In the genomic region with DNA sequence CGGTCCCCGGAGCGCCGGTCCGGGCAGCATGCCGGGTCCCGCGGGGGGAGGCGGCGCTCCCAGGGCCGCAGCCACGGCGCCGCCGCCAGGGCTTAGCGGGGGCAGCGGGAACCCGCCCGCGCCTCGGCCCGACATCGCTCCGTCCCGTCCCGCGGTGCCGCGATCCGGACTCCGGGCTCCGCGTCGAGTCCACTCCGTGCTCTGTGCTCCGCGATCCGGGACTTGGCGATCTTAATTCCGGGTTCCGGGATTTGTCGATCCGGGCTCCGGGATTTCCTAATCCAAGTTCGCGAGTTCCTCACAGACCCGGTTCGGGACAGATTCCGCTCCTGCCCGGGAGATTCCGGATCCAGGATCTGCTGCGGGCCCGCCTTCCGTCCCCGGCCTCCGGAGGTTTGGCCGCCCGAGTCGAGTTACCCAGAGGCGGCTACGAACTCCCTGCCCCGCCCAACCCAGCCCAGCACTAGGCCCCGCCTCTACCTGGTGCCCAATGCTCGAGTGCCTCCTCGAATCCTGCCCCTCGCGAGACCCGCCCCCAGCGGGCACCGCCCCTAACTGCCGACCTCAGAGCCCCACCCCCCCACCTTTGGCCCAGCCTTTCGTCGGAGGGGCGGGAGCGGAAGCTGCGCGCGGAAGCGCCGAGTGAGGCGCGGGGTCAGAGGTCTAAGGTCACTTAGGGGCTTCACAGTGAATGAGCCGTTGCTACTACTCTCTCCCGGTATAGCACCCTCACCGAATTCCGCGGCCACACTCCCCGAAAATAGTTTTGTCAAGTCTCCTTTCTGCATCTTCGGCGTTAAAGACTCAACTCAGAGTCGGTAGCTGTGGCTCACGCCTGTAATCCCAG, we compare ENCODE assay signal across 1 cellular context.
TF ChIP-seq lines count a peak whose summit lies in the region.

A gene (minus strand): TSS at position 146 of the 847 bp plus-strand sequence. CDS start 11 bp downstream, at position 135.

TF ChIP-seq in HEK293, 187 proteins besides CTCF, POLR2A, EP300 and RAD21 (continued from another document and continues in another):
- TF ChIP-seq, protein P1, sequence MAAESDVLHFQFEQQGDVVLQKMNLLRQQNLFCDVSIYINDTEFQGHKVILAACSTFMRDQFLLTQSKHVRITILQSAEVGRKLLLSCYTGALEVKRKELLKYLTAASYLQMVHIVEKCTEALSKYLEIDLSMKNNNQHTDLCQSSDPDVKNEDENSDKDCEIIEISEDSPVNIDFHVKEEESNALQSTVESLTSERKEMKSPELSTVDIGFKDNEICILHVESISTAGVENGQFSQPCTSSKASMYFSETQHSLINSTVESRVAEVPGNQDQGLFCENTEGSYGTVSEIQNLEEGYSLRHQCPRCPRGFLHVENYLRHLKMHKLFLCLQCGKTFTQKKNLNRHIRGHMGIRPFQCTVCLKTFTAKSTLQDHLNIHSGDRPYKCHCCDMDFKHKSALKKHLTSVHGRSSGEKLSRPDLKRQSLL (tag by site-specific recombination; IDR thresholded peaks at IDR 0.05), result peak; percentile 92; the same call in 1 of the 2 replicates
- TF ChIP-seq, protein P2, sequence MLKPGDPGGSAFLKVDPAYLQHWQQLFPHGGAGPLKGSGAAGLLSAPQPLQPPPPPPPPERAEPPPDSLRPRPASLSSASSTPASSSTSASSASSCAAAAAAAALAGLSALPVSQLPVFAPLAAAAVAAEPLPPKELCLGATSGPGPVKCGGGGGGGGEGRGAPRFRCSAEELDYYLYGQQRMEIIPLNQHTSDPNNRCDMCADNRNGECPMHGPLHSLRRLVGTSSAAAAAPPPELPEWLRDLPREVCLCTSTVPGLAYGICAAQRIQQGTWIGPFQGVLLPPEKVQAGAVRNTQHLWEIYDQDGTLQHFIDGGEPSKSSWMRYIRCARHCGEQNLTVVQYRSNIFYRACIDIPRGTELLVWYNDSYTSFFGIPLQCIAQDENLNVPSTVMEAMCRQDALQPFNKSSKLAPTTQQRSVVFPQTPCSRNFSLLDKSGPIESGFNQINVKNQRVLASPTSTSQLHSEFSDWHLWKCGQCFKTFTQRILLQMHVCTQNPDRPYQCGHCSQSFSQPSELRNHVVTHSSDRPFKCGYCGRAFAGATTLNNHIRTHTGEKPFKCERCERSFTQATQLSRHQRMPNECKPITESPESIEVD (tag by site-specific recombination; IDR thresholded peaks at IDR 0.05), result peak; percentile 60; the same call in 1 of the 2 replicates
- no peak for TF ChIP-seq ZNF530 (tag by site-specific recombination; IDR thresholded peaks at IDR 0.05; ENCODE audit: low read depth)
- peak; percentile 97 for TF ChIP-seq ZNF785 (tag by site-specific recombination; IDR thresholded peaks at IDR 0.05)
- TF ChIP-seq HOXA7 (CRISPR knock-in tag; IDR thresholded peaks at IDR 0.05; ENCODE audit: borderline replicate concordance), result no peak
- TF ChIP-seq, protein P3, sequence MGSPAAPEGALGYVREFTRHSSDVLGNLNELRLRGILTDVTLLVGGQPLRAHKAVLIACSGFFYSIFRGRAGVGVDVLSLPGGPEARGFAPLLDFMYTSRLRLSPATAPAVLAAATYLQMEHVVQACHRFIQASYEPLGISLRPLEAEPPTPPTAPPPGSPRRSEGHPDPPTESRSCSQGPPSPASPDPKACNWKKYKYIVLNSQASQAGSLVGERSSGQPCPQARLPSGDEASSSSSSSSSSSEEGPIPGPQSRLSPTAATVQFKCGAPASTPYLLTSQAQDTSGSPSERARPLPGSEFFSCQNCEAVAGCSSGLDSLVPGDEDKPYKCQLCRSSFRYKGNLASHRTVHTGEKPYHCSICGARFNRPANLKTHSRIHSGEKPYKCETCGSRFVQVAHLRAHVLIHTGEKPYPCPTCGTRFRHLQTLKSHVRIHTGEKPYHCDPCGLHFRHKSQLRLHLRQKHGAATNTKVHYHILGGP (tag by site-specific recombination; IDR thresholded peaks at IDR 0.05), result no peak
- no peak; the same call in 1 of the 2 replicates for TF ChIP-seq ZNF211 (tag by site-specific recombination; IDR thresholded peaks at IDR 0.05; ENCODE audit: low read depth)
- peak; percentile 99 for TF ChIP-seq KLF10 (tag by site-specific recombination; IDR thresholded peaks at IDR 0.05)
- TF ChIP-seq, protein P4, sequence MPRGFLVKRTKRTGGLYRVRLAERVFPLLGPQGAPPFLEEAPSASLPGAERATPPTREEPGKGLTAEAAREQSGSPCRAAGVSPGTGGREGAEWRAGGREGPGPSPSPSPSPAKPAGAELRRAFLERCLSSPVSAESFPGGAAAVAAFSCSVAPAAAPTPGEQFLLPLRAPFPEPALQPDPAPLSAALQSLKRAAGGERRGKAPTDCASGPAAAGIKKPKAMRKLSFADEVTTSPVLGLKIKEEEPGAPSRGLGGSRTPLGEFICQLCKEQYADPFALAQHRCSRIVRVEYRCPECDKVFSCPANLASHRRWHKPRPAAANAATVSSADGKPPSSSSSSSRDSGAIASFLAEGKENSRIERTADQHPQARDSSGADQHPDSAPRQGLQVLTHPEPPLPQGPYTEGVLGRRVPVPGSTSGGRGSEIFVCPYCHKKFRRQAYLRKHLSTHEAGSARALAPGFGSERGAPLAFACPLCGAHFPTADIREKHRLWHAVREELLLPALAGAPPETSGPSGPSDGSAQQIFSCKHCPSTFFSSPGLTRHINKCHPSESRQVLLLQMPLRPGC (tag by site-specific recombination; IDR thresholded peaks at IDR 0.05), result peak; percentile 94
- TF ChIP-seq PRDM1 (tag by site-specific recombination; IDR thresholded peaks at IDR 0.05), result peak; percentile 74
- no peak for TF ChIP-seq SETDB1 (IDR thresholded peaks at IDR 0.05; ENCODE audit: insufficient read length, low read length)
- peak; percentile 80 for TF ChIP-seq ZNF510 (tag by site-specific recombination; IDR thresholded peaks at IDR 0.05; ENCODE audit: insufficient replicate concordance)
- TF ChIP-seq GFI1B (tag by site-specific recombination; IDR thresholded peaks at IDR 0.05), result peak; percentile 79; the same call in 1 of the 2 replicates
- peak; percentile 98 for TF ChIP-seq KLF16 (tag by site-specific recombination; IDR thresholded peaks at IDR 0.05)
- no peak for TF ChIP-seq ZNF155 (tag by site-specific recombination; IDR thresholded peaks at IDR 0.05)
- TF ChIP-seq ZNF366 (tag by site-specific recombination; conservative IDR thresholded peaks at IDR 0.05), result peak; percentile 32; the same call in 1 of the 2 replicates
- 0 out of 2 replicates have a peak, but pooled peaks have one; percentile 45 for TF ChIP-seq ZNF792 (tag by site-specific recombination; IDR thresholded peaks at IDR 0.05)
- no peak for TF ChIP-seq ZNF544 (tag by site-specific recombination; IDR thresholded peaks at IDR 0.05)
- peak; percentile 91 for TF ChIP-seq ZBTB7A (tag by site-specific recombination; IDR thresholded peaks at IDR 0.05; ENCODE audit: low read depth)
- TF ChIP-seq ZNF416 (tag by site-specific recombination; IDR thresholded peaks at IDR 0.05), result no peak
- TF ChIP-seq ZNF112 (tag by site-specific recombination; IDR thresholded peaks at IDR 0.05), result no peak
- TF ChIP-seq ZNF837 (tag by site-specific recombination; IDR thresholded peaks at IDR 0.05), result no peak
- TF ChIP-seq GLI4 (tag by site-specific recombination; IDR thresholded peaks at IDR 0.05), result peak; percentile 97
- TF ChIP-seq KLF1 (tag by site-specific recombination; IDR thresholded peaks at IDR 0.05), result peak; percentile 78
- peak; percentile 64; the same call in 1 of the 2 replicates for TF ChIP-seq MYNN (tag by site-specific recombination; IDR thresholded peaks at IDR 0.05; ENCODE audit: borderline replicate concordance)
- peak; percentile 97 for TF ChIP-seq ZNF335 (tag by site-specific recombination; conservative IDR thresholded peaks at IDR 0.05)
- TF ChIP-seq ZNF626 (tag by site-specific recombination; IDR thresholded peaks at IDR 0.05), result no peak
- no peak for TF ChIP-seq ZNF140 (tag by site-specific recombination; IDR thresholded peaks at IDR 0.05)
- peak; percentile 81 for TF ChIP-seq ZNF677 (tag by site-specific recombination; IDR thresholded peaks at IDR 0.05)
- TF ChIP-seq ZFHX2 (tag by site-specific recombination; conservative IDR thresholded peaks at IDR 0.05), result peak; percentile 84
- TF ChIP-seq ZIC2 (tag by site-specific recombination; IDR thresholded peaks at IDR 0.05), result peak; percentile 8; the same call in 1 of the 2 replicates
- no peak for TF ChIP-seq ZNF426 (tag by site-specific recombination; IDR thresholded peaks at IDR 0.05)
- TF ChIP-seq, protein P5, sequence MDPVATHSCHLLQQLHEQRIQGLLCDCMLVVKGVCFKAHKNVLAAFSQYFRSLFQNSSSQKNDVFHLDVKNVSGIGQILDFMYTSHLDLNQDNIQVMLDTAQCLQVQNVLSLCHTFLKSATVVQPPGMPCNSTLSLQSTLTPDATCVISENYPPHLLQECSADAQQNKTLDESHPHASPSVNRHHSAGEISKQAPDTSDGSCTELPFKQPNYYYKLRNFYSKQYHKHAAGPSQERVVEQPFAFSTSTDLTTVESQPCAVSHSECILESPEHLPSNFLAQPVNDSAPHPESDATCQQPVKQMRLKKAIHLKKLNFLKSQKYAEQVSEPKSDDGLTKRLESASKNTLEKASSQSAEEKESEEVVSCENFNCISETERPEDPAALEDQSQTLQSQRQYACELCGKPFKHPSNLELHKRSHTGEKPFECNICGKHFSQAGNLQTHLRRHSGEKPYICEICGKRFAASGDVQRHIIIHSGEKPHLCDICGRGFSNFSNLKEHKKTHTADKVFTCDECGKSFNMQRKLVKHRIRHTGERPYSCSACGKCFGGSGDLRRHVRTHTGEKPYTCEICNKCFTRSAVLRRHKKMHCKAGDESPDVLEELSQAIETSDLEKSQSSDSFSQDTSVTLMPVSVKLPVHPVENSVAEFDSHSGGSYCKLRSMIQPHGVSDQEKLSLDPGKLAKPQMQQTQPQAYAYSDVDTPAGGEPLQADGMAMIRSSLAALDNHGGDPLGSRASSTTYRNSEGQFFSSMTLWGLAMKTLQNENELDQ (tag by site-specific recombination; IDR thresholded peaks at IDR 0.05; ENCODE audit: low read depth), result peak; percentile 75
- TF ChIP-seq, protein P6, sequence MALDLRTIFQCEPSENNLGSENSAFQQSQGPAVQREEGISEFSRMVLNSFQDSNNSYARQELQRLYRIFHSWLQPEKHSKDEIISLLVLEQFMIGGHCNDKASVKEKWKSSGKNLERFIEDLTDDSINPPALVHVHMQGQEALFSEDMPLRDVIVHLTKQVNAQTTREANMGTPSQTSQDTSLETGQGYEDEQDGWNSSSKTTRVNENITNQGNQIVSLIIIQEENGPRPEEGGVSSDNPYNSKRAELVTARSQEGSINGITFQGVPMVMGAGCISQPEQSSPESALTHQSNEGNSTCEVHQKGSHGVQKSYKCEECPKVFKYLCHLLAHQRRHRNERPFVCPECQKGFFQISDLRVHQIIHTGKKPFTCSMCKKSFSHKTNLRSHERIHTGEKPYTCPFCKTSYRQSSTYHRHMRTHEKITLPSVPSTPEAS (tag by site-specific recombination; IDR thresholded peaks at IDR 0.05), result peak; percentile 65
- 0 out of 2 replicates have a peak, but pooled peaks have one; percentile 55 for TF ChIP-seq ZNF548 (tag by site-specific recombination; IDR thresholded peaks at IDR 0.05)
- TF ChIP-seq ZNF529 (tag by site-specific recombination; IDR thresholded peaks at IDR 0.05; ENCODE audit: insufficient replicate concordance), result no peak
- no peak for TF ChIP-seq SCRT2 (tag by site-specific recombination; IDR thresholded peaks at IDR 0.05)
- peak; percentile 34; the same call in 1 of the 2 replicates for TF ChIP-seq FEZF1 (tag by site-specific recombination; IDR thresholded peaks at IDR 0.05)
- peak; percentile 85 for TF ChIP-seq ZBTB21 (tag by site-specific recombination; IDR thresholded peaks at IDR 0.05)
- peak; percentile 30 for TF ChIP-seq ZNF654 (tag by site-specific recombination; IDR thresholded peaks at IDR 0.05; ENCODE audit: low read depth)
- TF ChIP-seq, protein P7, sequence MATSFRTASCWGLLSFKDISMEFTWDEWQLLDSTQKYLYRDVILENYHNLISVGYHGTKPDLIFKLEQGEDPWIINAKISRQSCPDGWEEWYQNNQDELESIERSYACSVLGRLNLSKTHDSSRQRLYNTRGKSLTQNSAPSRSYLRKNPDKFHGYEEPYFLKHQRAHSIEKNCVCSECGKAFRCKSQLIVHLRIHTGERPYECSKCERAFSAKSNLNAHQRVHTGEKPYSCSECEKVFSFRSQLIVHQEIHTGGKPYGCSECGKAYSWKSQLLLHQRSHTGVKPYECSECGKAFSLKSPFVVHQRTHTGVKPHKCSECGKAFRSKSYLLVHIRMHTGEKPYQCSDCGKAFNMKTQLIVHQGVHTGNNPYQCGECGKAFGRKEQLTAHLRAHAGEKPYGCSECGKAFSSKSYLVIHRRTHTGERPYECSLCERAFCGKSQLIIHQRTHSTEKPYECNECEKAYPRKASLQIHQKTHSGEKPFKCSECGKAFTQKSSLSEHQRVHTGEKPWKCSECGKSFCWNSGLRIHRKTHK (tag by site-specific recombination; IDR thresholded peaks at IDR 0.05), result no peak
- no peak for TF ChIP-seq TRIM28 (IDR thresholded peaks at IDR 0.05; ENCODE audit: borderline replicate concordance, low read length)
- peak; percentile 83 for TF ChIP-seq ZNF76 (tag by site-specific recombination; IDR thresholded peaks at IDR 0.05; ENCODE audit: borderline replicate concordance, low read depth)
- TF ChIP-seq ZNF843 (tag by site-specific recombination; IDR thresholded peaks at IDR 0.05), result peak; percentile 65
- no peak for TF ChIP-seq ZNF354C (tag by site-specific recombination; IDR thresholded peaks at IDR 0.05; ENCODE audit: borderline replicate concordance, low read depth)
- no peak for TF ChIP-seq ZNF571 (tag by site-specific recombination; IDR thresholded peaks at IDR 0.05)
- TF ChIP-seq ZEB2 (tag by site-specific recombination; IDR thresholded peaks at IDR 0.05), result peak; percentile 98
